Comparison of ENCODE assay signal across 18 cellular contexts in genomic region chr5:59128646-59129290, GRCh38.
DNase-seq lines count a peak whose midpoint lies in the region; ATAC-seq and TF ChIP-seq lines count a peak whose summit lies in the region.
"Had no signal": no experiment of that assay in that cellular context is flagged by ENCODE, and none has a peak within 500 bp of the region (broad histone marks: within the 10 kb centered on the region; RNA-seq: fewer than 3 reads in every experiment).

No MANE protein-coding gene starts in this region.

- peaks cover 3% of the 10 kb centered on the region for H3K9me3 Mint-ChIP-seq in activated naive CD4-positive, alpha-beta T cell treated with anti-CD3 and anti-CD28 coated beads, Interleukin-2, amount 10 ng/mL, durations not matched to agents 7 days and 5 days
- no peaks in the 10 kb centered on the region for H3K9me3 Mint-ChIP-seq in activated naive CD4-positive, alpha-beta T cell treated with anti-CD3 and anti-CD28 coated beads for 36 hours
- H3K9me3 Mint-ChIP-seq: naive B cell had no signal

- no peaks in the 10 kb centered on the region for H3K27me3 Mint-ChIP-seq in activated naive CD4-positive, alpha-beta T cell treated with anti-CD3 and anti-CD28 coated beads, Interleukin-2, amount 10 ng/mL, durations not matched to agents 7 days and 5 days
- H3K27me3 Mint-ChIP-seq in activated naive CD4-positive, alpha-beta T cell treated with anti-CD3 and anti-CD28 coated beads for 36 hours (ENCODE audit: low read depth) = no peaks in the 10 kb centered on the region
- H3K27me3 Mint-ChIP-seq: naive B cell had no signal

- no peak for ATAC-seq in HG02840 (IDR thresholded peaks at IDR 0.05; ENCODE audit: low FRiP score, unreplicated experiment)

- BruUV-seq in OCI-LY7 (replicated peaks; lab: Mats Ljungman, UMichigan) = no TSS peak

- 100% methylated on average over 1 of the region's 1 CpG for WGBS in hepatocyte (ENCODE audit: low lambda C conversion rate, missing lambda C conversion rate)

- H3K27ac Mint-ChIP-seq in activated naive CD4-positive, alpha-beta T cell treated with anti-CD3 and anti-CD28 coated beads, Interleukin-2, amount 10 ng/mL, durations not matched to agents 7 days and 5 days = peak overlapping the region; percentile 8
- no peak overlapping the region for H3K27ac Mint-ChIP-seq in activated naive CD4-positive, alpha-beta T cell treated with anti-CD3 and anti-CD28 coated beads for 36 hours

- H2AFZ ChIP-seq in OCI-LY7 (ENCODE audit: low read length) (peak overlapping the region; percentile 88; the same call in 1 of the 2 replicates), hepatocyte (no peak overlapping the region)

- DNase-seq in activated naive CD4-positive, alpha-beta T cell treated with anti-CD3 and anti-CD28 coated beads, Interleukin-2, amount 10 ng/mL, durations not matched to agents 7 days and 5 days = no peak
- no peak for DNase-seq in activated naive CD4-positive, alpha-beta T cell treated with anti-CD3 and anti-CD28 coated beads for 36 hours
- DNase-seq in OCI-LY7 (ENCODE audit: low spot score) (no peak), hepatocyte (ENCODE audit: low spot score) (no peak), COLO829 (ENCODE audit: low spot score) (no peak), SHP77 treated with DMSO at 0.1 percent for 48 hours (lab: John Stamatoyannopoulos, UW) (no peak)
- DNase-seq: activated naive CD4-positive, alpha-beta T cell; cerebellar nuclear complex; DMS79; kidney glomerular epithelial cell; naive B cell; NCI-H1092; NCI-H2171; stimulated activated CD4-positive, alpha-beta T cell treated with anti-CD3 and anti-CD28 coated beads, Interleukin-2, amount 100 ng/mL, for 48 hours had no signal

- no peak overlapping the region for H3K4me3 Mint-ChIP-seq in activated naive CD4-positive, alpha-beta T cell treated with anti-CD3 and anti-CD28 coated beads, Interleukin-2, amount 10 ng/mL, durations not matched to agents 7 days and 5 days
- no peak overlapping the region for H3K4me3 Mint-ChIP-seq in activated naive CD4-positive, alpha-beta T cell treated with anti-CD3 and anti-CD28 coated beads for 36 hours
- H3K4me3 Mint-ChIP-seq: naive B cell had no signal

- no peaks in the 10 kb centered on the region for H3K79me2 ChIP-seq in OCI-LY7 (ENCODE audit: insufficient read depth, low read depth, low read length)
- H3K79me2 ChIP-seq in hepatocyte = no peaks in the 10 kb centered on the region

- H3K9me2 ChIP-seq in OCI-LY7 (ENCODE audit: insufficient read depth, low read length) (peaks cover 7% of the 10 kb centered on the region; the same call in 1 of the 2 replicates), hepatocyte (replicated peaks; ENCODE audit: insufficient read depth) (no peaks in the 10 kb centered on the region)

- POLR2A ChIA-PET in OCI-LY7 (lab: Charles Lee) = interaction anchor here (0.6 to 2.2 kb wide), 4 partner anchors 9 to 31 kb away, joined by 3 to 10 read pairs (median 6); no protein-coding TSS in a partner anchor

- H3K36me3 Mint-ChIP-seq in activated naive CD4-positive, alpha-beta T cell treated with anti-CD3 and anti-CD28 coated beads, Interleukin-2, amount 10 ng/mL, durations not matched to agents 7 days and 5 days = peaks cover 13% of the 10 kb centered on the region
- H3K36me3 Mint-ChIP-seq in activated naive CD4-positive, alpha-beta T cell treated with anti-CD3 and anti-CD28 coated beads for 36 hours (ENCODE audit: low read depth) = no peaks in the 10 kb centered on the region
- H3K36me3 Mint-ChIP-seq: naive B cell had no signal

- H3K27me3 ChIP-seq in hepatocyte (no peaks in the 10 kb centered on the region), stomach smooth muscle (ENCODE audit: control insufficient read depth in 1 of 2, insufficient read depth in 2 of 2, low read length in 2 of 2) (no peaks in the 10 kb centered on the region)
- H3K27me3 ChIP-seq: SJCRH30 had no signal

- H3K4me1 Mint-ChIP-seq in activated naive CD4-positive, alpha-beta T cell treated with anti-CD3 and anti-CD28 coated beads, Interleukin-2, amount 10 ng/mL, durations not matched to agents 7 days and 5 days = peaks cover 35% of the 10 kb centered on the region
- H3K4me1 Mint-ChIP-seq in activated naive CD4-positive, alpha-beta T cell treated with anti-CD3 and anti-CD28 coated beads for 36 hours (ENCODE audit: low read depth) = peaks cover 32% of the 10 kb centered on the region

- H3K4me1 ChIP-seq in OCI-LY7 (ENCODE audit: insufficient read depth, low read length, poor library complexity, severe bottlenecking) (peaks cover 6% of the 10 kb centered on the region), hepatocyte (ENCODE audit: insufficient read depth) (peaks cover 28% of the 10 kb centered on the region), stomach smooth muscle (ENCODE audit: control insufficient read depth, insufficient read depth, low read length) (peaks cover 10% of the 10 kb centered on the region)
- H3K4me1 ChIP-seq: HAP-1 had no signal

- no peaks in the 10 kb centered on the region for H4K20me1 ChIP-seq in OCI-LY7 (ENCODE audit: insufficient read depth, low read length)
- H4K20me1 ChIP-seq in hepatocyte (ENCODE audit: insufficient read depth, poor library complexity, severe bottlenecking) = no peaks in the 10 kb centered on the region

- CTCF ChIA-PET in activated naive CD4-positive, alpha-beta T cell treated with anti-CD3 and anti-CD28 coated beads, Interleukin-2, amount 10 ng/mL, durations not matched to agents 7 days and 5 days (lab: Charles Lee) = interaction anchor here (0.8 to 3.7 kb wide), 12 partner anchors 10 to 242 kb away, joined by 3 to 39 read pairs (median 4); no protein-coding TSS in a partner anchor
- CTCF ChIA-PET in activated naive CD4-positive, alpha-beta T cell treated with anti-CD3 and anti-CD28 coated beads for 36 hours (lab: Charles Lee) = interaction anchor here (0.7 to 4.6 kb wide), 13 partner anchors 9 to 256 kb away, joined by 3 to 32 read pairs (median 4); no protein-coding TSS in a partner anchor
- CTCF ChIA-PET in OCI-LY7 (lab: Charles Lee; ENCODE audit: unreplicated experiment) = no interaction called here

- no peak overlapping the region for H3K27ac ChIP-seq in OCI-LY7 (ENCODE audit: low read depth, low read length, poor library complexity, severe bottlenecking)
- H3K27ac ChIP-seq in hepatocyte = peak overlapping the region; percentile 94
- H3K27ac ChIP-seq in stomach smooth muscle (ENCODE audit: low read length) = peak overlapping the region; percentile 81

- H3K4me2 ChIP-seq in OCI-LY7 (ENCODE audit: low read length) (no peak overlapping the region), hepatocyte (no peak overlapping the region)

- H3K4me3 ChIP-seq in OCI-LY7 (ENCODE audit: low read depth, low read length, poor library complexity, severe bottlenecking) (no peak overlapping the region), hepatocyte (no peak overlapping the region), stomach smooth muscle (ENCODE audit: low read length in 2 of 2) (no peak overlapping the region)
- H3K4me3 ChIP-seq: HAP-1 had no signal

- TF ChIP-seq CTCF in OCI-LY7 (conservative IDR thresholded peaks at IDR 0.05; ENCODE audit: low read length) (no peak), hepatocyte (IDR thresholded peaks at IDR 0.05; ENCODE audit: poor library complexity) (no peak)

- intact Hi-C loops in activated naive CD4-positive, alpha-beta T cell treated with anti-CD3 and anti-CD28 coated beads for 36 hours (cut with micrococcal nuclease) = loop anchor here (10.0 kb wide), 1 partner anchor 1954 kb away; the partner anchor contains the start of gene GPBP1
- intact Hi-C loops in OCI-LY7 (cut with micrococcal nuclease; ENCODE audit: unreplicated experiment) = no loop called here

- H3K9me3 ChIP-seq in OCI-LY7 (ENCODE audit: low read length) = no peaks in the 10 kb centered on the region
- no peaks in the 10 kb centered on the region for H3K9me3 ChIP-seq in hepatocyte (ENCODE audit: low read depth)
- H3K9me3 ChIP-seq in stomach smooth muscle (ENCODE audit: control insufficient read depth in 2 of 2, low read length in 2 of 2) = no peaks in the 10 kb centered on the region
- H3K9me3 ChIP-seq: HAP-1, SJCRH30 had no signal

- no peak overlapping the region for H3K9ac ChIP-seq in stomach smooth muscle (ENCODE audit: low read length in 2 of 2)

- H3K36me3 ChIP-seq in OCI-LY7 (ENCODE audit: insufficient read depth, low read length) (no peaks in the 10 kb centered on the region), hepatocyte (replicated peaks; ENCODE audit: insufficient read depth, low read depth) (no peaks in the 10 kb centered on the region), stomach smooth muscle (ENCODE audit: control insufficient read depth in 2 of 2, insufficient read depth in 2 of 2, low read length in 2 of 2) (no peaks in the 10 kb centered on the region)
- H3K36me3 ChIP-seq: HAP-1, SJCRH30 had no signal
